In the genomic region with DNA sequence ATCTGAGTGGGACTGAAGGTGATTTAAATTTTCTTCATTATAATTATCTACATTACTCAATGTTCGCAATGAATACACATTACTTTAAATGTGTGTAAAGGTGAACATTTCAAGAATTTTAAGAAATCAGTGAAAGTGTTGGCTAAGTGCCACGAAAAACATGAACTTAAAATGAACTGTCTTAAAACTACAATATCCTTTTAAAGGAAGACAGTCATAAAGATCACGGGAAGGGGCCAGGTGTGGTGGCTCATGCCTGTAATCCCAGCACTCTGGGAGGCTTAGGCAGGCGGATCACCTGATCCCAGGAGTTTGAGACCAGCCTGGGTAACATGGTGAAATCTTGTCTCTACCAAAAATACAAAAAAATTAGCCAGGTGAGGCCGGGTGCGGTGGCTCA, we compare ENCODE assay signal across 1 cellular context.
TF ChIP-seq lines count a peak whose summit lies in the region.

No MANE protein-coding gene starts in this region.

TF ChIP-seq in IMR-90, 13 proteins besides CTCF, POLR2A, EP300 and RAD21 (continued from another document):
- TF ChIP-seq, protein P1, sequence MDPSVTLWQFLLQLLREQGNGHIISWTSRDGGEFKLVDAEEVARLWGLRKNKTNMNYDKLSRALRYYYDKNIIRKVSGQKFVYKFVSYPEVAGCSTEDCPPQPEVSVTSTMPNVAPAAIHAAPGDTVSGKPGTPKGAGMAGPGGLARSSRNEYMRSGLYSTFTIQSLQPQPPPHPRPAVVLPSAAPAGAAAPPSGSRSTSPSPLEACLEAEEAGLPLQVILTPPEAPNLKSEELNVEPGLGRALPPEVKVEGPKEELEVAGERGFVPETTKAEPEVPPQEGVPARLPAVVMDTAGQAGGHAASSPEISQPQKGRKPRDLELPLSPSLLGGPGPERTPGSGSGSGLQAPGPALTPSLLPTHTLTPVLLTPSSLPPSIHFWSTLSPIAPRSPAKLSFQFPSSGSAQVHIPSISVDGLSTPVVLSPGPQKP (IDR thresholded peaks at IDR 0.05; ENCODE audit: borderline replicate concordance, low read depth, low read length) = no peak
- TF ChIP-seq RCOR1 (IDR thresholded peaks at IDR 0.05; ENCODE audit: insufficient replicate concordance, low read length) (no peak), BHLHE40 (IDR thresholded peaks at IDR 0.05; ENCODE audit: low read depth, low read length) (no peak), MXI1 (IDR thresholded peaks at IDR 0.05; ENCODE audit: borderline replicate concordance, low read depth, low read length) (no peak), MAZ (IDR thresholded peaks at IDR 0.05; ENCODE audit: borderline replicate concordance, low read depth, low read length) (no peak)
